Comparison of ENCODE assay signal across 36 cellular contexts in genomic region chr14:21714318-21714929, GRCh38. TPM values are rescaled to one million over a fixed set of nuclear protein-coding genes. Genes with fewer than 3 reads are reported as not detected.
DNase-seq lines count a peak whose midpoint lies in the region; ATAC-seq and TF ChIP-seq lines count a peak whose summit lies in the region.
"Had no signal": no experiment of that assay in that cellular context is flagged by ENCODE, and none has a peak within 500 bp of the region (broad histone marks: within the 10 kb centered on the region; RNA-seq: fewer than 3 reads in every experiment).

No MANE protein-coding gene starts in this region.

- TF ChIP-seq CTCF in CD8-positive, alpha-beta T cell (IDR thresholded peaks at IDR 0.05) = no peak
- TF ChIP-seq CTCF in Calu3 (IDR thresholded peaks at IDR 0.05; ENCODE audit: unreplicated experiment) = no peak

- H3K4me1 Mint-ChIP-seq in activated T-cell treated with anti-CD3 and anti-CD28 coated beads, Interleukin-2, amount 50 U/mL, for 24 hours (ENCODE audit: low read depth) = peaks cover 3% of the 10 kb centered on the region
- H3K4me1 Mint-ChIP-seq in CD8-positive, alpha-beta T cell (ENCODE audit: low read depth) = peaks cover 2% of the 10 kb centered on the region
- H3K4me1 Mint-ChIP-seq in activated CD4-positive, alpha-beta memory T cell treated with anti-CD3 and anti-CD28 coated beads for 36 hours (ENCODE audit: low read depth) = no peaks in the 10 kb centered on the region
- peaks cover 4% of the 10 kb centered on the region for H3K4me1 Mint-ChIP-seq in activated naive CD8-positive, alpha-beta T cell treated with anti-CD3 and anti-CD28 coated beads, Interleukin-2, amount 50 U/mL, for 24 hours
- H3K4me1 Mint-ChIP-seq in Calu3 (ENCODE audit: low read depth, unreplicated experiment) = no peaks in the 10 kb centered on the region

- H3K4me1 ChIP-seq in CD8-positive, alpha-beta T cell (ENCODE audit: insufficient read depth, low read length) = no peaks in the 10 kb centered on the region
- H3K4me1 ChIP-seq: colonic mucosa, psoas muscle, transverse colon had no signal

- peak overlapping the region; percentile 36 for H3K27ac Mint-ChIP-seq in activated T-cell treated with anti-CD3 and anti-CD28 coated beads, Interleukin-2, amount 50 U/mL, for 24 hours
- H3K27ac Mint-ChIP-seq in CD8-positive, alpha-beta T cell = peak overlapping the region; percentile 71
- peak overlapping the region; percentile 26 for H3K27ac Mint-ChIP-seq in activated CD4-positive, alpha-beta memory T cell treated with anti-CD3 and anti-CD28 coated beads for 36 hours
- no peak overlapping the region for H3K27ac Mint-ChIP-seq in activated naive CD8-positive, alpha-beta T cell treated with anti-CD3 and anti-CD28 coated beads, Interleukin-2, amount 50 U/mL, for 24 hours
- H3K27ac Mint-ChIP-seq in Calu3 (ENCODE audit: unreplicated experiment) = no peak overlapping the region
- H3K27ac Mint-ChIP-seq: natural killer cell treated with Interleukin-12 subunit alpha and Interleukin-12 subunit beta and Interleukin-15 and Interleukin-18, amount 100 ng/mL, for 72 hours had no signal

- POLR2A ChIA-PET in CD8-positive, alpha-beta T cell (lab: Charles Lee) = no interaction called here
- POLR2A ChIA-PET in activated CD4-positive, alpha-beta memory T cell treated with anti-CD3 and anti-CD28 coated beads for 36 hours (lab: Charles Lee) = no interaction called here

- peaks cover 36% of the 10 kb centered on the region for H3K27me3 Mint-ChIP-seq in activated T-cell treated with anti-CD3 and anti-CD28 coated beads, Interleukin-2, amount 50 U/mL, for 24 hours
- peaks cover 43% of the 10 kb centered on the region for H3K27me3 Mint-ChIP-seq in CD8-positive, alpha-beta T cell (ENCODE audit: low read depth)
- peaks cover 15% of the 10 kb centered on the region for H3K27me3 Mint-ChIP-seq in activated CD4-positive, alpha-beta memory T cell treated with anti-CD3 and anti-CD28 coated beads for 36 hours
- peaks cover 21% of the 10 kb centered on the region for H3K27me3 Mint-ChIP-seq in activated naive CD8-positive, alpha-beta T cell treated with anti-CD3 and anti-CD28 coated beads, Interleukin-2, amount 50 U/mL, for 24 hours
- peaks cover 67% of the 10 kb centered on the region for H3K27me3 Mint-ChIP-seq in Calu3 (ENCODE audit: unreplicated experiment)

- H3K4me3 Mint-ChIP-seq in activated T-cell treated with anti-CD3 and anti-CD28 coated beads, Interleukin-2, amount 50 U/mL, for 24 hours = peak overlapping the region; percentile 50
- H3K4me3 Mint-ChIP-seq in CD8-positive, alpha-beta T cell = peak overlapping the region; percentile 59
- H3K4me3 Mint-ChIP-seq in activated CD4-positive, alpha-beta memory T cell treated with anti-CD3 and anti-CD28 coated beads for 36 hours = peak overlapping the region; percentile 42
- peak overlapping the region; percentile 65 for H3K4me3 Mint-ChIP-seq in activated naive CD8-positive, alpha-beta T cell treated with anti-CD3 and anti-CD28 coated beads, Interleukin-2, amount 50 U/mL, for 24 hours
- H3K4me3 Mint-ChIP-seq in Calu3 (ENCODE audit: low read depth, unreplicated experiment) = no peak overlapping the region
- H3K4me3 Mint-ChIP-seq: natural killer cell treated with Interleukin-12 subunit alpha and Interleukin-12 subunit beta and Interleukin-15 and Interleukin-18, amount 100 ng/mL, for 72 hours had no signal

- no peaks in the 10 kb centered on the region for H3K27me3 ChIP-seq in CD8-positive, alpha-beta T cell (ENCODE audit: insufficient read depth, low read length)
- H3K27me3 ChIP-seq: cardiac muscle cell, colonic mucosa, transverse colon had no signal

- H3K4me3 ChIP-seq in CD8-positive, alpha-beta T cell (ENCODE audit: low read depth, low read length) = no peak overlapping the region
- H3K4me3 ChIP-seq: cardiac muscle cell, colonic mucosa, GM12878, lung, psoas muscle, transverse colon had no signal

- no peaks in the 10 kb centered on the region for H3K9me3 Mint-ChIP-seq in activated T-cell treated with anti-CD3 and anti-CD28 coated beads, Interleukin-2, amount 50 U/mL, for 24 hours
- H3K9me3 Mint-ChIP-seq in CD8-positive, alpha-beta T cell = no peaks in the 10 kb centered on the region
- no peaks in the 10 kb centered on the region for H3K9me3 Mint-ChIP-seq in activated CD4-positive, alpha-beta memory T cell treated with anti-CD3 and anti-CD28 coated beads for 36 hours
- H3K9me3 Mint-ChIP-seq in activated naive CD8-positive, alpha-beta T cell treated with anti-CD3 and anti-CD28 coated beads, Interleukin-2, amount 50 U/mL, for 24 hours = no peaks in the 10 kb centered on the region
- H3K9me3 Mint-ChIP-seq in Calu3 (ENCODE audit: low read depth, unreplicated experiment) = no peaks in the 10 kb centered on the region
- H3K9me3 Mint-ChIP-seq: natural killer cell treated with Interleukin-12 subunit alpha and Interleukin-12 subunit beta and Interleukin-15 and Interleukin-18, amount 100 ng/mL, for 72 hours had no signal

- no peak overlapping the region for H3K27ac ChIP-seq in CD8-positive, alpha-beta T cell (ENCODE audit: low read depth, low read length)
- H3K27ac ChIP-seq: cardiac muscle cell, colonic mucosa, psoas muscle, transverse colon had no signal

- no peaks in the 10 kb centered on the region for H3K36me3 Mint-ChIP-seq in activated T-cell treated with anti-CD3 and anti-CD28 coated beads, Interleukin-2, amount 50 U/mL, for 24 hours (ENCODE audit: low read depth)
- no peaks in the 10 kb centered on the region for H3K36me3 Mint-ChIP-seq in CD8-positive, alpha-beta T cell
- H3K36me3 Mint-ChIP-seq in activated CD4-positive, alpha-beta memory T cell treated with anti-CD3 and anti-CD28 coated beads for 36 hours = no peaks in the 10 kb centered on the region
- no peaks in the 10 kb centered on the region for H3K36me3 Mint-ChIP-seq in activated naive CD8-positive, alpha-beta T cell treated with anti-CD3 and anti-CD28 coated beads, Interleukin-2, amount 50 U/mL, for 24 hours (ENCODE audit: low read depth)
- no peaks in the 10 kb centered on the region for H3K36me3 Mint-ChIP-seq in Calu3 (ENCODE audit: insufficient read depth, unreplicated experiment)
- H3K36me3 Mint-ChIP-seq: natural killer cell treated with Interleukin-12 subunit alpha and Interleukin-12 subunit beta and Interleukin-15 and Interleukin-18, amount 100 ng/mL, for 72 hours had no signal

- ATAC-seq in CD8-positive, alpha-beta T cell = peak; percentile 41
- peak; percentile 24 for ATAC-seq in activated naive CD8-positive, alpha-beta T cell treated with anti-CD3 and anti-CD28 coated beads, Interleukin-2, amount 50 U/mL, for 24 hours
- ATAC-seq in HG02973 (IDR thresholded peaks at IDR 0.05; ENCODE audit: unreplicated experiment) = no peak
- ATAC-seq: GM12878; left cardiac atrium; natural killer cell treated with Interleukin-12 subunit alpha and Interleukin-12 subunit beta and Interleukin-15 and Interleukin-18, amount 100 ng/mL, for 72 hours; psoas muscle; Right ventricle myocardium inferior; sciatic nerve had no signal

- no peak for DNase-seq in activated T-cell treated with anti-CD3 and anti-CD28 coated beads, Interleukin-2, amount 50 U/mL, for 24 hours
- DNase-seq in activated T-cell treated with anti-CD3 and anti-CD28 coated beads, Interleukin-2, amount 50 U/mL, for 48 hours = no peak
- no peak for DNase-seq in CD8-positive, alpha-beta T cell
- DNase-seq in activated CD4-positive, alpha-beta memory T cell treated with anti-CD3 and anti-CD28 coated beads for 36 hours = peak; percentile 18
- no peak for DNase-seq in activated naive CD8-positive, alpha-beta T cell treated with anti-CD3 and anti-CD28 coated beads, Interleukin-2, amount 50 U/mL, for 24 hours
- DNase-seq in Calu3 (no peak), CD1c-positive myeloid dendritic cell (ENCODE audit: extremely low spot score) (no peak)
- DNase-seq: activated CD8-positive, alpha-beta memory T cell treated with anti-CD3 and anti-CD28 coated beads, Interleukin-2, amount 50 U/mL, for 48 hours; AML-193; colonic mucosa; erythroblast; H7; hypothalamus; KBM-7; left cardiac atrium; NCI-H1105; NCI-H1930; NCI-H524; psoas muscle; SK-N-SH; stimulated activated CD4-positive, alpha-beta T cell treated with anti-CD3 and anti-CD28 coated beads, Interleukin-2, amount 100 ng/mL, for 48 hours; T-helper 9 cell; transverse colon had no signal

- intact Hi-C loops in CD8-positive, alpha-beta T cell (cut with DNase I, micrococcal nuclease) = no loop called here
- intact Hi-C loops in activated CD4-positive, alpha-beta memory T cell treated with anti-CD3 and anti-CD28 coated beads for 36 hours (cut with micrococcal nuclease) = loop anchor here (10.0 kb wide), 1 partner anchor 70 kb away; no protein-coding TSS in a partner anchor
- intact Hi-C loops in Calu3 (cut with micrococcal nuclease; ENCODE audit: unreplicated experiment) = no loop called here

- no TSS peak for BruUV-seq in Calu3 (replicated peaks; lab: Mats Ljungman, UMichigan)

- CTCF ChIA-PET in CD8-positive, alpha-beta T cell (lab: Charles Lee) = no interaction called here
- CTCF ChIA-PET in activated CD4-positive, alpha-beta memory T cell treated with anti-CD3 and anti-CD28 coated beads for 36 hours (lab: Charles Lee) = no interaction called here
- CTCF ChIA-PET in Calu3 (lab: Charles Lee) = no interaction called here

- no peaks in the 10 kb centered on the region for H3K9me3 ChIP-seq in CD8-positive, alpha-beta T cell (ENCODE audit: low read length)
- H3K9me3 ChIP-seq: colonic mucosa, psoas muscle, SK-N-SH, transverse colon had no signal

- no peaks in the 10 kb centered on the region for H3K36me3 ChIP-seq in CD8-positive, alpha-beta T cell (ENCODE audit: insufficient read depth, low read length)
- H3K36me3 ChIP-seq: cardiac muscle cell, colonic mucosa, transverse colon had no signal

RNA-seq across cellular contexts. Expression of gene OR4E1, which starts 40.8 kb away (rescaled TPM):
- total RNA-seq in CD8-positive, alpha-beta T cell = not detected
- total RNA-seq in activated CD4-positive, alpha-beta memory T cell treated with anti-CD3 and anti-CD28 coated beads for 36 hours = under 1 TPM; 0.07 TPM
- total RNA-seq in Calu3 (2022) = not detected in 2 replicates
- total RNA-seq: A673; astrocyte; cardiac muscle cell; glomerular endothelial cell; GM12878; H7; left cardiac atrium; lung; M059J; natural killer cell treated with Interleukin-12 subunit alpha and Interleukin-12 subunit beta and Interleukin-15 and Interleukin-18, amount 100 ng/mL, for 72 hours; omental fat pad; psoas muscle; Right ventricle myocardium inferior; sciatic nerve; subcutaneous adipose tissue; transverse colon had no signal

Comparison
In these comparisons a context has a peak if more than half of its experiments do, and no peak if none do; other contexts are left out.
1. H3K27ac Mint-ChIP-seq: peak in activated T-cell treated with anti-CD3 and anti-CD28 coated beads, Interleukin-2, amount 50 U/mL, for 24 hours (single experiment), CD8-positive, alpha-beta T cell (single experiment) and activated CD4-positive, alpha-beta memory T cell treated with anti-CD3 and anti-CD28 coated beads for 36 hours (single experiment); none in activated naive CD8-positive, alpha-beta T cell treated with anti-CD3 and anti-CD28 coated beads, Interleukin-2, amount 50 U/mL, for 24 hours (single experiment) and Calu3 (single experiment).